In genomic region chr3:31748281-31749245, GRCh38 we compare ENCODE assay signal across 19 cellular contexts.
DNase-seq lines count a peak whose midpoint lies in the region; ATAC-seq and TF ChIP-seq lines count a peak whose summit lies in the region.
"Had no signal": no experiment of that assay in that cellular context is flagged by ENCODE, and none has a peak within 500 bp of the region (broad histone marks: within the 10 kb centered on the region; RNA-seq: fewer than 3 reads in every experiment).

No MANE protein-coding gene starts in this region.

- no peaks in the 10 kb centered on the region for H3K9me2 ChIP-seq in SK-N-SH

- CTCF ChIA-PET in HEK293 (lab: Yijun Ruan, JAX), result interaction anchor here (0.6 kb wide), 1 partner anchor 1744 kb away, joined by 4 read pairs; no protein-coding TSS in a partner anchor
- CTCF ChIA-PET in SK-N-SH (lab: Yijun Ruan, JAX), result interaction anchor here (0.7 to 1.3 kb wide), 5 partner anchors 20 to 814 kb away, joined by 3 to 7 read pairs (median 3); no protein-coding TSS in a partner anchor

- DNase-seq in SK-N-SH, result peak; percentile 45
- peak; percentile 66 for DNase-seq in fibroblast of villous mesenchyme (ENCODE audit: low read depth)
- no peak for DNase-seq in stomach
- DNase-seq in GM13976 (ENCODE audit: low spot score), result no peak
- DNase-seq: CD8-positive, alpha-beta T cell; DND-41; GF-D8; GM23248; KG1; NCI-H1048; NCI-H1436 treated with DMSO at 0.1 percent for 48 hours; NCI-H2029 treated with DMSO at 0.1 percent for 48 hours; NCI-H524; PC-9; T-cell had no signal

- 31% methylated on average over 10 of the region's 10 CpGs for WGBS in SK-N-SH (ENCODE audit: low lambda C conversion rate)
- WGBS in stomach, 5 donors, result 26 to 50% (median 36%) methylated on average over 10 of the region's 10 CpGs

- H3K27me3 ChIP-seq in SK-N-SH (ENCODE audit: insufficient read depth) (no peaks in the 10 kb centered on the region), stomach (no peaks in the 10 kb centered on the region)

- H3K27me3 Mint-ChIP-seq in stimulated activated memory B cell treated with anti-CD40 and anti-IgM and Interleukin-4, amounts not matched to agents 10 μg/mL and 1 μg/mL and 100 μg/mL, for 72 hours, result no peaks in the 10 kb centered on the region
- H3K27me3 Mint-ChIP-seq: T-cell had no signal

- TF ChIP-seq CTCF in HEK293 (tag by site-specific recombination; IDR thresholded peaks at IDR 0.05) (no peak), SK-N-SH (IDR thresholded peaks at IDR 0.05) (no peak), fibroblast of villous mesenchyme (IDR thresholded peaks at IDR 0.05; ENCODE audit: insufficient read depth, low read depth, low read length) (no peak), stomach (IDR thresholded peaks at IDR 0.05) (no peak), GM13976 (IDR thresholded peaks at IDR 0.05; ENCODE audit: borderline replicate concordance, control extremely low read depth, extremely low read depth, insufficient read depth, missing control alignments) (no peak)

- no peak overlapping the region for H3K27ac ChIP-seq in HEK293 (ENCODE audit: extremely low read depth, low read depth, low read length)
- H3K27ac ChIP-seq in SK-N-SH (ENCODE audit: low read depth in 2 of 2, low read length in 1 of 2), result peak overlapping the region in 1 of 2 experiments; percentile 50; a peak in 2 of 4 replicates
- H3K27ac ChIP-seq in stomach, result peak overlapping the region in 1 of 5 donors; percentile 31
- H3K27ac ChIP-seq: GM23248, PC-9 had no signal

- intact Hi-C loops in stomach (cut with DNase I; ENCODE audit: low total_unique reads), result no loop called here

- H3K4me3 ChIP-seq in HEK293 (ENCODE audit: low read depth, low read length), result no peak overlapping the region
- H3K4me3 ChIP-seq in SK-N-SH (ENCODE audit: low read depth in 2 of 2, low read length in 1 of 2), result no peak overlapping the region
- H3K4me3 ChIP-seq in fibroblast of villous mesenchyme (ENCODE audit: low read depth, low read length), result no peak overlapping the region
- H3K4me3 ChIP-seq in stomach, result no peak overlapping the region
- H3K4me3 ChIP-seq: GM23248, PC-9 had no signal

- H3K36me3 Mint-ChIP-seq in stimulated activated memory B cell treated with anti-CD40 and anti-IgM and Interleukin-4, amounts not matched to agents 10 μg/mL and 1 μg/mL and 100 μg/mL, for 72 hours, result peaks cover 55% of the 10 kb centered on the region
- H3K36me3 Mint-ChIP-seq: CD8-positive, alpha-beta T cell; T-cell had no signal

- no peaks in the 10 kb centered on the region for H4K20me1 ChIP-seq in SK-N-SH (ENCODE audit: insufficient read depth)

- TF ChIP-seq EP300 in SK-N-SH (IDR thresholded peaks at IDR 0.05; ENCODE audit: borderline replicate concordance in 1 of 2, low read depth in 1 of 2, low read length in 1 of 2), result no peak; a peak in 1 of 4 replicates
- no peak for TF ChIP-seq EP300 in stomach (IDR thresholded peaks at IDR 0.05)

- H3K9ac ChIP-seq in SK-N-SH, result no peak overlapping the region
- H3K9ac ChIP-seq: GM23248 had no signal

- H3K79me2 ChIP-seq in SK-N-SH (ENCODE audit: insufficient read depth), result no peaks in the 10 kb centered on the region

- H3K4me2 ChIP-seq in SK-N-SH, result no peak overlapping the region
- H3K4me2 ChIP-seq: PC-9 had no signal

- no peaks in the 10 kb centered on the region; the same call in none of the 2 replicates for H3K4me1 ChIP-seq in HEK293 (ENCODE audit: control insufficient read depth, insufficient read depth, low read length)
- peaks cover 0 to 13% of the 10 kb centered on the region in 2 experiments; a peak in 2 of 4 replicates for H3K4me1 ChIP-seq in SK-N-SH (ENCODE audit: control insufficient read depth in 1 of 2, insufficient read depth in 2 of 2, low read depth in 1 of 2, low read length in 1 of 2)
- H3K4me1 ChIP-seq in stomach, result peaks cover 0 to 8% (median 2%) of the 10 kb centered on the region in 4 donors

- TF ChIP-seq POLR2A in stomach (IDR thresholded peaks at IDR 0.05), result no peak

- H3K27ac Mint-ChIP-seq in stimulated activated memory B cell treated with anti-CD40 and anti-IgM and Interleukin-4, amounts not matched to agents 10 μg/mL and 1 μg/mL and 100 μg/mL, for 72 hours, result peak overlapping the region; percentile 17
- H3K27ac Mint-ChIP-seq: CD8-positive, alpha-beta T cell; T-cell had no signal

- no peaks in the 10 kb centered on the region for H3K9me3 Mint-ChIP-seq in stimulated activated memory B cell treated with anti-CD40 and anti-IgM and Interleukin-4, amounts not matched to agents 10 μg/mL and 1 μg/mL and 100 μg/mL, for 72 hours
- H3K9me3 Mint-ChIP-seq: CD8-positive, alpha-beta T cell; T-cell had no signal

- in situ Hi-C loops in GM13976 (cut with MboI; ENCODE audit: low sequenced_read_pairs, unreplicated experiment), result no loop called here

- peaks cover 11% of the 10 kb centered on the region for H3K4me1 Mint-ChIP-seq in stimulated activated memory B cell treated with anti-CD40 and anti-IgM and Interleukin-4, amounts not matched to agents 10 μg/mL and 1 μg/mL and 100 μg/mL, for 72 hours
- H3K4me1 Mint-ChIP-seq: T-cell had no signal

- no peaks in the 10 kb centered on the region for H3F3A ChIP-seq in SK-N-SH (replicated peaks; ENCODE audit: insufficient read depth)

- no peak overlapping the region for H3K4me3 Mint-ChIP-seq in stimulated activated memory B cell treated with anti-CD40 and anti-IgM and Interleukin-4, amounts not matched to agents 10 μg/mL and 1 μg/mL and 100 μg/mL, for 72 hours
- H3K4me3 Mint-ChIP-seq: CD8-positive, alpha-beta T cell; T-cell had no signal

- no peak for ATAC-seq in stimulated activated memory B cell treated with anti-CD40 and anti-IgM and Interleukin-4, amounts not matched to agents 10 μg/mL and 1 μg/mL and 100 μg/mL, for 72 hours
- ATAC-seq in GM21825 (IDR thresholded peaks at IDR 0.05; ENCODE audit: unreplicated experiment), result no peak
- ATAC-seq: CD8-positive, alpha-beta T cell; HCT116; T-cell had no signal

- no peaks in the 10 kb centered on the region for H3K36me3 ChIP-seq in HEK293 (ENCODE audit: control insufficient read depth in 2 of 2, insufficient read depth in 1 of 2, low read length in 2 of 2)
- no peaks in the 10 kb centered on the region for H3K36me3 ChIP-seq in SK-N-SH (replicated peaks in 1 of 2; ENCODE audit: control insufficient read depth in 1 of 2, insufficient read depth in 2 of 2, low read length in 1 of 2)
- H3K36me3 ChIP-seq in stomach, result no peaks in the 10 kb centered on the region

- no peak overlapping the region for H2AFZ ChIP-seq in SK-N-SH (ENCODE audit: low read depth)
- H2AFZ ChIP-seq: GM23248, PC-9 had no signal

- POLR2A ChIA-PET in HEK293 (lab: Yijun Ruan, JAX), result no interaction called here
- POLR2A ChIA-PET in SK-N-SH (lab: Yijun Ruan, JAX), result no interaction called here

- TF ChIP-seq RAD21 in SK-N-SH (IDR thresholded peaks at IDR 0.05; ENCODE audit: low read length), result no peak

- H3K9me3 ChIP-seq in HEK293 (ENCODE audit: control insufficient read depth, insufficient read depth, low read depth, low read length) (no peaks in the 10 kb centered on the region), SK-N-SH (no peaks in the 10 kb centered on the region), stomach (no peaks in the 10 kb centered on the region)

TF ChIP-seq in HEK293, 187 proteins besides CTCF, POLR2A, EP300 and RAD21:
- TF ChIP-seq ZNF548 (tag by site-specific recombination; IDR thresholded peaks at IDR 0.05), result no peak
- TF ChIP-seq KLF9 (tag by site-specific recombination; IDR thresholded peaks at IDR 0.05; ENCODE audit: low read depth), result no peak
- TF ChIP-seq ATF2 (tag by site-specific recombination; IDR thresholded peaks at IDR 0.05; ENCODE audit: low read depth), result 0 out of 2 replicates have a peak, but pooled peaks have one; percentile 41

TF ChIP-seq in SK-N-SH, 30 proteins besides CTCF, POLR2A, EP300 and RAD21:
- TF ChIP-seq USF2 (IDR thresholded peaks at IDR 0.05; ENCODE audit: borderline replicate concordance, low read depth, low read length) (no peak), GATA2 (CRISPR knock-in tag; IDR thresholded peaks at IDR 0.05) (peak; percentile 52)

Comparison
In these comparisons a context has a peak if more than half of its experiments do, and no peak if none do; other contexts are left out.
1. DNase-seq: peak in SK-N-SH (single experiment) and fibroblast of villous mesenchyme (single experiment); none in stomach (single experiment) and GM13976 (single experiment).